In the genomic region with DNA sequence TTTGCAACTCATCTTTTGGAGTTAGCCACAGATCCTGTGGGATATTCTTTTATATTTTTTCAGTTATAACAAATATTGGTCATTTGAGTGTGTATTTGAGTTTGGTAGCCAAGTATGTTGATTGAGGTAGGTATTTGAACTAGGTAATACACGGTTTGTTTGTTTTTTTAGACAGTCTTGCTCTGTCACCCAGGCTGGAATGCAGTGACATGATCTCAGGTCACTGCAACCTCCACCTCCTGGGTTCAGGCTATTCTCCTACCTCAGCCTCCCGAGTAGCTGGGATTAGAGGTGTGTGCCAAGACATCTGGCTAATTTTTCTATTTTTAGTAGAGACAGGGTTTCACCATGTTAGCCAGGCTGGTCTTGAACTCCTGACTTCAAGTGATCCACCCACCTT, we compare ENCODE assay signal across 4 cellular contexts. TPM values are rescaled to one million over a fixed set of nuclear protein-coding genes. Genes with fewer than 3 reads are reported as not detected.
"Had no signal": no experiment of that assay in that cellular context is flagged by ENCODE, and none has a peak within 500 bp of the region (broad histone marks: within the 10 kb centered on the region; RNA-seq: fewer than 3 reads in every experiment).

No MANE protein-coding gene starts in this region.

RNA-seq across cellular contexts. Expression of a gene that starts 37.0 kb away (rescaled TPM):
- total RNA-seq: dermis blood vessel endothelial cell, endothelial cell of umbilical vein, gastroesophageal sphincter, glomerular endothelial cell had no signal
- polyA plus RNA-seq: endothelial cell of umbilical vein had no signal
